1 cellular context compared by ENCODE assay signal in genomic region chr5:38009754-38010386, GRCh38.
A peak's percentile ranks its signal among the peaks of the same experiment; 100 is the strongest.
TF ChIP-seq lines count a peak whose summit lies in the region.

No MANE protein-coding gene starts in this region.

TF ChIP-seq in HepG2, 621 proteins besides CTCF, POLR2A, EP300 and RAD21 (continued from another document):
- TF ChIP-seq, protein P1, sequence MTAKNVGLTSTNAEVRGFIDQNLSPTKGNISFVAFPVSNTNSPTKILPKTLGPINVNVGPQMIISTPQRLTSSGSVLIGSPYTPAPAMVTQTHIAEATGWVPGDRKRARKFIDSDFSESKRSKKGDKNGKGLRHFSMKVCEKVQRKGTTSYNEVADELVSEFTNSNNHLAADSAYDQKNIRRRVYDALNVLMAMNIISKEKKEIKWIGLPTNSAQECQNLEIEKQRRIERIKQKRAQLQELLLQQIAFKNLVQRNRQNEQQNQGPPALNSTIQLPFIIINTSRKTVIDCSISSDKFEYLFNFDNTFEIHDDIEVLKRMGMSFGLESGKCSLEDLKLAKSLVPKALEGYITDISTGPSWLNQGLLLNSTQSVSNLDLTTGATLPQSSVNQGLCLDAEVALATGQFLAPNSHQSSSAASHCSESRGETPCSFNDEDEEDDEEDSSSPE (CRISPR knock-in tag; IDR thresholded peaks at IDR 0.05), result no peak
- TF ChIP-seq ZNF335 (CRISPR knock-in tag; IDR thresholded peaks at IDR 0.05), result no peak
- TF ChIP-seq HNF4A (CRISPR knock-in tag; IDR thresholded peaks at IDR 0.05), result peak; percentile 17; the same call in 1 of the 2 replicates
- TF ChIP-seq, protein P2, sequence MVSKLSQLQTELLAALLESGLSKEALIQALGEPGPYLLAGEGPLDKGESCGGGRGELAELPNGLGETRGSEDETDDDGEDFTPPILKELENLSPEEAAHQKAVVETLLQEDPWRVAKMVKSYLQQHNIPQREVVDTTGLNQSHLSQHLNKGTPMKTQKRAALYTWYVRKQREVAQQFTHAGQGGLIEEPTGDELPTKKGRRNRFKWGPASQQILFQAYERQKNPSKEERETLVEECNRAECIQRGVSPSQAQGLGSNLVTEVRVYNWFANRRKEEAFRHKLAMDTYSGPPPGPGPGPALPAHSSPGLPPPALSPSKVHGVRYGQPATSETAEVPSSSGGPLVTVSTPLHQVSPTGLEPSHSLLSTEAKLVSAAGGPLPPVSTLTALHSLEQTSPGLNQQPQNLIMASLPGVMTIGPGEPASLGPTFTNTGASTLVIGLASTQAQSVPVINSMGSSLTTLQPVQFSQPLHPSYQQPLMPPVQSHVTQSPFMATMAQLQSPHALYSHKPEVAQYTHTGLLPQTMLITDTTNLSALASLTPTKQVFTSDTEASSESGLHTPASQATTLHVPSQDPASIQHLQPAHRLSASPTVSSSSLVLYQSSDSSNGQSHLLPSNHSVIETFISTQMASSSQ (IDR thresholded peaks at IDR 0.05; ENCODE audit: low read depth), result no peak
- TF ChIP-seq, protein P2 (CRISPR knock-in tag; IDR thresholded peaks at IDR 0.05; ENCODE audit: borderline replicate concordance), result no peak
- peak; percentile 71; the same call in 1 of the 2 replicates for TF ChIP-seq MIER2 (CRISPR knock-in tag; IDR thresholded peaks at IDR 0.05)
- 0 out of 2 replicates have a peak, but pooled peaks have one; percentile 35 for TF ChIP-seq RARA (CRISPR knock-in tag; IDR thresholded peaks at IDR 0.05)
- no peak for TF ChIP-seq SUZ12 (IDR thresholded peaks at IDR 0.05; ENCODE audit: low read depth, low read length)
